In genomic region chr9:108479989-108480652, GRCh38 we compare ENCODE assay signal across 12 cellular contexts.
"Had no signal": no experiment of that assay in that cellular context is flagged by ENCODE, and none has a peak within 500 bp of the region (broad histone marks: within the 10 kb centered on the region; RNA-seq: fewer than 3 reads in every experiment).

No MANE protein-coding gene starts in this region.

- ATAC-seq: left cardiac atrium, lower lobe of right lung had no signal

- H3K27ac ChIP-seq: coronary artery, lower lobe of right lung had no signal

- H3K36me3 ChIP-seq: lower lobe of right lung, sigmoid colon had no signal

- H3K4me3 ChIP-seq: coronary artery, lower lobe of right lung, sigmoid colon had no signal

- H3K9me3 ChIP-seq: lower lobe of right lung, sigmoid colon had no signal

- H3K4me1 ChIP-seq: lower lobe of right lung had no signal

- DNase-seq: activated CD4-positive, alpha-beta T cell treated with anti-CD3 and anti-CD28 coated beads, Interleukin-2, amount 10 ng/mL, durations not matched to agents 7 days and 5 days; activated naive CD4-positive, alpha-beta T cell; activated naive CD8-positive, alpha-beta T cell treated with anti-CD3 and anti-CD28 coated beads, Interleukin-2, amount 10 ng/mL, durations not matched to agents 7 days and 5 days; central memory CD4-positive, alpha-beta T cell; effector CD4-positive, alpha-beta T cell; foreskin fibroblast; left cardiac atrium; lower lobe of right lung; midbrain; sigmoid colon; stimulated activated CD4-positive, alpha-beta T cell treated with anti-CD3 and anti-CD28 coated beads, Interleukin-1b, Interleukin-23, amount 100 ng/mL, for 48 hours had no signal

- H3K27me3 ChIP-seq: sigmoid colon had no signal
